ENCODE assay signal across 24 cellular contexts in the genomic region with DNA sequence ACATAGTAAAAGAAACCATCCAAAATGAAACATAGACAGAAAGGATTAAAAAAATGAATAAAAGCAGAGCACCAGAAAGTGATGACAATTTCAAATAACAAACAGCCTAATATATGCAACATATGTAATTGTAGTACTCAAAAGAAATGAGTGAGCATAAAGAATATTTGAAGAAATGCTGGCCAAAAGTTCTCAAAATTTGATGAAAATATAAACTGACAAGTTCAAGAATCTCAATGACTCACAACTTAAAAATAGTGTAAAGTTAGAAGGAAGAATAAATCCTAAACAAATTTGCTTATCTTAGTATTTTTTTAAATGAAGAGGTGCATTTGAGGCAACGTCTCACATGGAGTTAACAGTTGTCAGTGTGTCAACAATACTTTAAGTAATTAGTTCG.
"Had no signal": no experiment of that assay in that cellular context is flagged by ENCODE, and none has a peak within 500 bp of the region (broad histone marks: within the 10 kb centered on the region; RNA-seq: fewer than 3 reads in every experiment).

No MANE protein-coding gene starts in this region.

- H3K4me3 ChIP-seq: MG63, SJSA1, SK-N-MC had no signal

- DNase-seq: IMR-90, Karpas-422, KG1, MG63, NCI-H1092, NCI-H1105 treated with DMSO at 0.1 percent for 48 hours, NCI-H1417 treated with DMSO at 0.1 percent for 48 hours, NCI-H146, NCI-H1694 treated with DMSO at 0.1 percent for 48 hours, NCI-H2029, NCI-H2081 treated with DMSO at 0.1 percent for 48 hours, NCI-H2171, NCI-H226, NCI-H446, NCI-H510A, NCI-H524 treated with DMSO at 0.1 percent for 48 hours, NCI-H69, NCI-H774, Right ventricle myocardium superior, RPMI8226, SIG-M5 had no signal

- H3K27ac ChIP-seq: SJSA1, SK-N-MC had no signal

- H3K27me3 ChIP-seq: MG63, SJSA1 had no signal

- H3K9me3 ChIP-seq: MG63 had no signal

- H3K4me1 ChIP-seq: SJSA1 had no signal

- H3K36me3 ChIP-seq: MG63, SJSA1 had no signal

- ATAC-seq: HepG2 had no signal
